ENCODE assay signal across 8 cellular contexts in genomic region chr14:22560638-22561365, GRCh38. TPM values are rescaled to one million over a fixed set of nuclear protein-coding genes. Genes with fewer than 3 reads are reported as not detected.
DNase-seq lines count a peak whose midpoint lies in the region; ATAC-seq, FAIRE-seq and TF ChIP-seq lines count a peak whose summit lies in the region.

No MANE protein-coding gene starts in this region.

- H3K9me3 Mint-ChIP-seq in Calu3 (ENCODE audit: low read depth, unreplicated experiment) (no peaks in the 10 kb centered on the region), CD14-positive monocyte (no peaks in the 10 kb centered on the region)
- H3K9me3 Mint-ChIP-seq in activated T-cell treated with anti-CD3 and anti-CD28 coated beads, Interleukin-2, amount 50 U/mL, for 4 hours = no peaks in the 10 kb centered on the region
- H3K9me3 Mint-ChIP-seq in naive thymus-derived CD8-positive, alpha-beta T cell = peaks cover 0 to 4% (median 0%) of the 10 kb centered on the region in 9 donors

- H4K20me1 ChIP-seq in Loucy (ENCODE audit: insufficient read depth, low read length, poor library complexity, severe bottlenecking) = no peaks in the 10 kb centered on the region

- H3K9me3 ChIP-seq in Loucy (ENCODE audit: insufficient read depth, low read depth, low read length) (no peaks in the 10 kb centered on the region), right atrium auricular region (no peaks in the 10 kb centered on the region)

- intact Hi-C loops in Calu3 (cut with micrococcal nuclease; ENCODE audit: unreplicated experiment) (loop anchor here (2.0 kb wide), 1 partner anchor 170 kb away; no protein-coding TSS in a partner anchor), CD14-positive monocyte (cut with micrococcal nuclease) (no loop called here)

- peaks cover 21% of the 10 kb centered on the region for H3F3A ChIP-seq in Loucy (ENCODE audit: low read depth)

- H3K27ac Mint-ChIP-seq in Calu3 (ENCODE audit: unreplicated experiment) (peak overlapping the region; percentile 71), CD14-positive monocyte (peak overlapping the region in 1 of 7 donors; percentile 57)
- H3K27ac Mint-ChIP-seq in naive thymus-derived CD8-positive, alpha-beta T cell = peak overlapping the region; percentile 96 to 100 (median 99)

- H3K79me2 ChIP-seq in Loucy (ENCODE audit: insufficient read depth, low read length) = peaks cover 53% of the 10 kb centered on the region

- H3K9ac ChIP-seq in Loucy (ENCODE audit: low read depth, low read length, poor library complexity, severe bottlenecking) = peak overlapping the region; percentile 97

- peak; percentile 5 to 8 for ATAC-seq in activated T-cell treated with anti-CD3 and anti-CD28 coated beads, Interleukin-2, amount 50 U/mL, for 4 hours
- ATAC-seq in naive thymus-derived CD8-positive, alpha-beta T cell = no peak

- no peak for TF ChIP-seq CTCF in Calu3 (IDR thresholded peaks at IDR 0.05; ENCODE audit: unreplicated experiment)
- no peak for TF ChIP-seq CTCF in Loucy (conservative IDR thresholded peaks at IDR 0.05; ENCODE audit: low read length)
- no peak for TF ChIP-seq CTCF in right atrium auricular region (IDR thresholded peaks at IDR 0.05)
- no peak for TF ChIP-seq CTCF in D721Med (IDR thresholded peaks at IDR 0.05; ENCODE audit: insufficient read depth, missing control alignments)
- TF ChIP-seq CTCF in CD14-positive monocyte (IDR thresholded peaks at IDR 0.05) = no peak

- no peak overlapping the region for H3K27ac ChIP-seq in right atrium auricular region

- H3K36me3 ChIP-seq in Loucy (ENCODE audit: insufficient read depth, low read length) (peaks cover 14% of the 10 kb centered on the region; the same call in 1 of the 2 replicates), right atrium auricular region (peaks cover 13% of the 10 kb centered on the region)

- no peak for FAIRE-seq in D721Med (lab: Jason Lieb, UNC)

- H3K27me3 Mint-ChIP-seq in Calu3 (ENCODE audit: unreplicated experiment) = no peaks in the 10 kb centered on the region
- no peaks in the 10 kb centered on the region for H3K27me3 Mint-ChIP-seq in activated T-cell treated with anti-CD3 and anti-CD28 coated beads, Interleukin-2, amount 50 U/mL, for 4 hours (ENCODE audit: low read depth)
- peaks cover 0 to 4% (median 0%) of the 10 kb centered on the region in 5 donors for H3K27me3 Mint-ChIP-seq in naive thymus-derived CD8-positive, alpha-beta T cell
- H3K27me3 Mint-ChIP-seq in CD14-positive monocyte (ENCODE audit: low read depth in 3 of 3) = peaks cover 0 to 3% (median 3%) of the 10 kb centered on the region in 3 donors

- BruUV-seq in Calu3 (replicated peaks; lab: Mats Ljungman, UMichigan) = TSS peak; percentile 21

- H3K36me3 Mint-ChIP-seq in Calu3 (ENCODE audit: insufficient read depth, unreplicated experiment) (peaks cover 52% of the 10 kb centered on the region), CD14-positive monocyte (peaks cover 25 to 28% of the 10 kb centered on the region in 2 donors)
- H3K36me3 Mint-ChIP-seq in activated T-cell treated with anti-CD3 and anti-CD28 coated beads, Interleukin-2, amount 50 U/mL, for 4 hours (ENCODE audit: insufficient read depth) = peaks cover 18% of the 10 kb centered on the region
- H3K36me3 Mint-ChIP-seq in naive thymus-derived CD8-positive, alpha-beta T cell = peaks cover 0 to 14% (median 13%) of the 10 kb centered on the region in 3 donors

- H3K4me2 ChIP-seq in Loucy (ENCODE audit: low read depth, low read length, poor library complexity, severe bottlenecking) = peak overlapping the region; percentile 82

- H3K4me3 ChIP-seq in Loucy (ENCODE audit: low read length, poor library complexity, severe bottlenecking) = peak overlapping the region; percentile 57
- H3K4me3 ChIP-seq in right atrium auricular region = no peak overlapping the region

- CTCF ChIA-PET in Calu3 (lab: Charles Lee) = interaction anchor here (0.5 to 2.2 kb wide), 8 partner anchors 9 to 328 kb away, joined by 3 to 10 read pairs (median 4); partner anchors contain the start of genes DAD1 and OXA1L

- peaks cover 88% of the 10 kb centered on the region for H3K4me1 ChIP-seq in Loucy (ENCODE audit: insufficient read depth, low read length, poor library complexity, severe bottlenecking)
- H3K4me1 ChIP-seq in right atrium auricular region = peaks cover 0 to 46% of the 10 kb centered on the region in 2 donors

- H3K27me3 ChIP-seq in Loucy (ENCODE audit: insufficient read depth, low read length, poor library complexity, severe bottlenecking) (no peaks in the 10 kb centered on the region), right atrium auricular region (no peaks in the 10 kb centered on the region)

- peaks cover 64% of the 10 kb centered on the region for H3K4me1 Mint-ChIP-seq in Calu3 (ENCODE audit: low read depth, unreplicated experiment)
- peaks cover 93% of the 10 kb centered on the region for H3K4me1 Mint-ChIP-seq in activated T-cell treated with anti-CD3 and anti-CD28 coated beads, Interleukin-2, amount 50 U/mL, for 4 hours (ENCODE audit: low read depth)
- peaks cover 50 to 98% (median 92%) of the 10 kb centered on the region in 4 donors for H3K4me1 Mint-ChIP-seq in naive thymus-derived CD8-positive, alpha-beta T cell
- H3K4me1 Mint-ChIP-seq in CD14-positive monocyte = peaks cover 24% of the 10 kb centered on the region

- POLR2A ChIA-PET in naive thymus-derived CD8-positive, alpha-beta T cell (lab: Charles Lee) = interaction anchor here (0.5 to 9.8 kb wide), 31 partner anchors 9 to 643 kb away, joined by 3 to 196 read pairs (median 4); partner anchors contain the start of genes ACIN1, C14orf119, DAD1 and OXA1L

- no peak overlapping the region for H2AFZ ChIP-seq in Loucy (ENCODE audit: low read length)

- DNase-seq in Calu3 = peak; percentile 47
- no peak for DNase-seq in activated T-cell treated with anti-CD3 and anti-CD28 coated beads, Interleukin-2, amount 50 U/mL, for 4 hours
- peak in 1 of 10 donors; percentile 22 for DNase-seq in naive thymus-derived CD8-positive, alpha-beta T cell
- DNase-seq in right atrium auricular region (ENCODE audit: low spot score) = no peak
- no peak for DNase-seq in activated gamma-delta T cell treated with Interleukin-2 at 50 U/mL for 16 hours
- no peak for DNase-seq in D721Med (ENCODE audit: insufficient read length, low spot score)
- no peak for DNase-seq in CD14-positive monocyte (ENCODE audit: low spot score)

- H3K4me3 Mint-ChIP-seq in Calu3 (ENCODE audit: low read depth, unreplicated experiment) = peak overlapping the region; percentile 44
- H3K4me3 Mint-ChIP-seq in activated T-cell treated with anti-CD3 and anti-CD28 coated beads, Interleukin-2, amount 50 U/mL, for 4 hours = peak overlapping the region; percentile 73
- H3K4me3 Mint-ChIP-seq in naive thymus-derived CD8-positive, alpha-beta T cell = peak overlapping the region; percentile 41 to 91 (median 70)
- H3K4me3 Mint-ChIP-seq in CD14-positive monocyte = no peak overlapping the region

- no peaks in the 10 kb centered on the region for H3K9me2 ChIP-seq in Loucy (replicated peaks; ENCODE audit: low read depth, low read length)

RNA-seq across cellular contexts. Expression of gene DAD1, which starts 28.2 kb away (rescaled TPM):
- total RNA-seq in Calu3 (2022) (196 and 197 TPM in 2 replicates), right atrium auricular region (100 to 1,000 TPM; 250 to 251 TPM)
- 100 to 1,000 TPM; 287 to 323 (median 300) TPM for total RNA-seq in activated T-cell treated with anti-CD3 and anti-CD28 coated beads, Interleukin-2, amount 50 U/mL, for 4 hours
- 100 to 1,000 TPM; 120 to 122 TPM for total RNA-seq in naive thymus-derived CD8-positive, alpha-beta T cell
- polyA plus RNA-seq in naive thymus-derived CD8-positive, alpha-beta T cell = 100 to 1,000 TPM; 610 to 660 (median 642) TPM
- 100 to 1,000 TPM; 440 to 444 TPM for polyA plus RNA-seq in CD14-positive monocyte

RNA-seq across cellular contexts. Expression of gene ABHD4, which starts 37.3 kb away (rescaled TPM):
- 11.2 and 11.6 TPM in 2 replicates for total RNA-seq in Calu3 (2022)
- 1 to 10 TPM; 1.9 to 3.9 (median 2.1) TPM for total RNA-seq in activated T-cell treated with anti-CD3 and anti-CD28 coated beads, Interleukin-2, amount 50 U/mL, for 4 hours
- total RNA-seq in naive thymus-derived CD8-positive, alpha-beta T cell = 10 to 100 TPM; 22.2 to 22.6 TPM
- polyA plus RNA-seq in naive thymus-derived CD8-positive, alpha-beta T cell = 10 to 100 TPM in 2 of 3 donors, 1 to 10 TPM in 1; 8.7 to 11.9 (median 11.1) TPM
- total RNA-seq in right atrium auricular region = 10 to 100 TPM; 20.9 to 25.4 TPM
- polyA plus RNA-seq in CD14-positive monocyte = 10 to 100 TPM in 1 of 2 donors, 1 to 10 TPM in 1; 9.4 to 13.4 TPM

Comparison
In these comparisons a context has a peak if more than half of its experiments do, and no peak if none do; other contexts are left out.
1. H3K4me3 Mint-ChIP-seq: peak in Calu3 (single experiment), activated T-cell treated with anti-CD3 and anti-CD28 coated beads, Interleukin-2, amount 50 U/mL, for 4 hours (single experiment) and naive thymus-derived CD8-positive, alpha-beta T cell (10 of 10); none in CD14-positive monocyte (0 of 2).
2. ATAC-seq: peak in activated T-cell treated with anti-CD3 and anti-CD28 coated beads, Interleukin-2, amount 50 U/mL, for 4 hours (2 of 2); none in naive thymus-derived CD8-positive, alpha-beta T cell (0 of 2).